Comparison of ENCODE assay signal across 10 cellular contexts in genomic region chr16:86120982-86121242, GRCh38.
DNase-seq lines count a peak whose midpoint lies in the region; ATAC-seq and TF ChIP-seq lines count a peak whose summit lies in the region.
"Had no signal": no experiment of that assay in that cellular context is flagged by ENCODE, and none has a peak within 500 bp of the region (broad histone marks: within the 10 kb centered on the region; RNA-seq: fewer than 3 reads in every experiment).

No MANE protein-coding gene starts in this region.

- H3K4me1 Mint-ChIP-seq in activated CD8-positive, alpha-beta T cell treated with anti-CD3 and anti-CD28 coated beads for 36 hours (ENCODE audit: low read depth): peaks cover 4% of the 10 kb centered on the region
- peaks cover 2% of the 10 kb centered on the region for H3K4me1 Mint-ChIP-seq in activated CD8-positive, alpha-beta T cell treated with anti-CD3 and anti-CD28 coated beads, Interleukin-2, amount 10 ng/mL, durations not matched to agents 7 days and 5 days (ENCODE audit: low read depth)
- peaks cover 5% of the 10 kb centered on the region for H3K4me1 Mint-ChIP-seq in stimulated activated naive CD8-positive, alpha-beta T cell treated with anti-CD3 and anti-CD28 coated beads, Interleukin-15, amount 100 ng/mL, for 72 hours
- no peaks in the 10 kb centered on the region for H3K4me1 Mint-ChIP-seq in MCF 10A (ENCODE audit: insufficient read depth, unreplicated experiment)
- H3K4me1 Mint-ChIP-seq: CD4-positive, alpha-beta memory T cell had no signal

- ATAC-seq in activated CD8-positive, alpha-beta T cell treated with anti-CD3 and anti-CD28 coated beads for 36 hours: peak; percentile 34
- ATAC-seq in activated CD8-positive, alpha-beta T cell treated with anti-CD3 and anti-CD28 coated beads, Interleukin-2, amount 10 ng/mL, durations not matched to agents 7 days and 5 days: no peak
- ATAC-seq in omental fat pad (ENCODE audit: low FRiP score): peak; percentile 64
- no peak for ATAC-seq in HG03039 (IDR thresholded peaks at IDR 0.05; ENCODE audit: unreplicated experiment)
- no peak for ATAC-seq in stimulated activated naive CD8-positive, alpha-beta T cell treated with anti-CD3 and anti-CD28 coated beads, Interleukin-15, amount 100 ng/mL, for 72 hours

- H3K4me3 Mint-ChIP-seq in activated CD8-positive, alpha-beta T cell treated with anti-CD3 and anti-CD28 coated beads for 36 hours: no peak overlapping the region
- no peak overlapping the region for H3K4me3 Mint-ChIP-seq in activated CD8-positive, alpha-beta T cell treated with anti-CD3 and anti-CD28 coated beads, Interleukin-2, amount 10 ng/mL, durations not matched to agents 7 days and 5 days
- H3K4me3 Mint-ChIP-seq in stimulated activated naive CD8-positive, alpha-beta T cell treated with anti-CD3 and anti-CD28 coated beads, Interleukin-15, amount 100 ng/mL, for 72 hours: peak overlapping the region in 1 of 2 donors; percentile 58
- no peak overlapping the region for H3K4me3 Mint-ChIP-seq in MCF 10A (ENCODE audit: unreplicated experiment)
- H3K4me3 Mint-ChIP-seq: CD4-positive, alpha-beta memory T cell had no signal

- intact Hi-C loops in activated CD8-positive, alpha-beta T cell treated with anti-CD3 and anti-CD28 coated beads for 36 hours (cut with micrococcal nuclease): no loop called here
- intact Hi-C loops in MCF 10A (cut with micrococcal nuclease): no loop called here

- TF ChIP-seq CTCF in activated CD8-positive, alpha-beta T cell treated with anti-CD3 and anti-CD28 coated beads for 36 hours (IDR thresholded peaks at IDR 0.05): no peak
- TF ChIP-seq CTCF in omental fat pad (IDR thresholded peaks at IDR 0.05) (no peak), MCF 10A (IDR thresholded peaks at IDR 0.05; ENCODE audit: unreplicated experiment) (no peak)

- no TSS peak for BruUV-seq in MCF 10A (replicated peaks; lab: Mats Ljungman, UMichigan)

- H3K27ac Mint-ChIP-seq in activated CD8-positive, alpha-beta T cell treated with anti-CD3 and anti-CD28 coated beads for 36 hours: no peak overlapping the region
- no peak overlapping the region for H3K27ac Mint-ChIP-seq in activated CD8-positive, alpha-beta T cell treated with anti-CD3 and anti-CD28 coated beads, Interleukin-2, amount 10 ng/mL, durations not matched to agents 7 days and 5 days
- H3K27ac Mint-ChIP-seq in stimulated activated naive CD8-positive, alpha-beta T cell treated with anti-CD3 and anti-CD28 coated beads, Interleukin-15, amount 100 ng/mL, for 72 hours: no peak overlapping the region
- H3K27ac Mint-ChIP-seq in MCF 10A (ENCODE audit: low read depth, unreplicated experiment): no peak overlapping the region
- H3K27ac Mint-ChIP-seq: CD4-positive, alpha-beta memory T cell had no signal

- no peak for DNase-seq in activated CD8-positive, alpha-beta T cell treated with anti-CD3 and anti-CD28 coated beads for 36 hours
- no peak for DNase-seq in activated CD8-positive, alpha-beta T cell treated with anti-CD3 and anti-CD28 coated beads, Interleukin-2, amount 10 ng/mL, durations not matched to agents 7 days and 5 days
- DNase-seq in amniotic epithelial cell (ENCODE audit: low read depth) (peak; percentile 26), omental fat pad (ENCODE audit: low spot score) (no peak), MCF 10A (ENCODE audit: unreplicated experiment) (no peak)
- DNase-seq in stimulated activated naive CD8-positive, alpha-beta T cell treated with anti-CD3 and anti-CD28 coated beads, Interleukin-15, amount 100 ng/mL, for 72 hours: no peak
- DNase-seq: C1 segment of cervical spinal cord; CD4-positive, alpha-beta memory T cell; DMS79 had no signal

- H3K9me3 Mint-ChIP-seq in activated CD8-positive, alpha-beta T cell treated with anti-CD3 and anti-CD28 coated beads for 36 hours: no peaks in the 10 kb centered on the region
- no peaks in the 10 kb centered on the region for H3K9me3 Mint-ChIP-seq in activated CD8-positive, alpha-beta T cell treated with anti-CD3 and anti-CD28 coated beads, Interleukin-2, amount 10 ng/mL, durations not matched to agents 7 days and 5 days (ENCODE audit: insufficient read depth)
- H3K9me3 Mint-ChIP-seq in stimulated activated naive CD8-positive, alpha-beta T cell treated with anti-CD3 and anti-CD28 coated beads, Interleukin-15, amount 100 ng/mL, for 72 hours: no peaks in the 10 kb centered on the region
- no peaks in the 10 kb centered on the region for H3K9me3 Mint-ChIP-seq in MCF 10A (ENCODE audit: unreplicated experiment)
- H3K9me3 Mint-ChIP-seq: CD4-positive, alpha-beta memory T cell had no signal

- no peaks in the 10 kb centered on the region for H3K36me3 Mint-ChIP-seq in activated CD8-positive, alpha-beta T cell treated with anti-CD3 and anti-CD28 coated beads for 36 hours (ENCODE audit: low read depth)
- H3K36me3 Mint-ChIP-seq in activated CD8-positive, alpha-beta T cell treated with anti-CD3 and anti-CD28 coated beads, Interleukin-2, amount 10 ng/mL, durations not matched to agents 7 days and 5 days (ENCODE audit: low read depth): no peaks in the 10 kb centered on the region
- no peaks in the 10 kb centered on the region for H3K36me3 Mint-ChIP-seq in MCF 10A (ENCODE audit: insufficient read depth, unreplicated experiment)
- H3K36me3 Mint-ChIP-seq: CD4-positive, alpha-beta memory T cell had no signal

- POLR2A ChIA-PET in activated CD8-positive, alpha-beta T cell treated with anti-CD3 and anti-CD28 coated beads for 36 hours (lab: Charles Lee): no interaction called here
- POLR2A ChIA-PET in activated CD8-positive, alpha-beta T cell treated with anti-CD3 and anti-CD28 coated beads, Interleukin-2, amount 10 ng/mL, durations not matched to agents 7 days and 5 days (lab: Charles Lee): no interaction called here
- POLR2A ChIA-PET in MCF 10A (lab: Yijun Ruan, JAX): no interaction called here

- CTCF ChIA-PET in activated CD8-positive, alpha-beta T cell treated with anti-CD3 and anti-CD28 coated beads for 36 hours (lab: Charles Lee): no interaction called here
- CTCF ChIA-PET in activated CD8-positive, alpha-beta T cell treated with anti-CD3 and anti-CD28 coated beads, Interleukin-2, amount 10 ng/mL, durations not matched to agents 7 days and 5 days (lab: Charles Lee): interaction anchor here (1.2 to 1.8 kb wide), 2 partner anchors 48 to 301 kb away, joined by 3 to 7 read pairs; no protein-coding TSS in a partner anchor
- CTCF ChIA-PET in MCF 10A (lab: Yijun Ruan, JAX): interaction anchor here (0.9 kb wide), 1 partner anchor 189 kb away, joined by 3 read pairs; no protein-coding TSS in a partner anchor

- H3K27me3 Mint-ChIP-seq in activated CD8-positive, alpha-beta T cell treated with anti-CD3 and anti-CD28 coated beads for 36 hours: peaks cover 17% of the 10 kb centered on the region
- H3K27me3 Mint-ChIP-seq in activated CD8-positive, alpha-beta T cell treated with anti-CD3 and anti-CD28 coated beads, Interleukin-2, amount 10 ng/mL, durations not matched to agents 7 days and 5 days (ENCODE audit: low read depth): peaks cover 19% of the 10 kb centered on the region
- H3K27me3 Mint-ChIP-seq in stimulated activated naive CD8-positive, alpha-beta T cell treated with anti-CD3 and anti-CD28 coated beads, Interleukin-15, amount 100 ng/mL, for 72 hours: peaks cover 45% of the 10 kb centered on the region
- peaks cover 97% of the 10 kb centered on the region for H3K27me3 Mint-ChIP-seq in MCF 10A (ENCODE audit: insufficient read depth, unreplicated experiment)

Comparison
In these comparisons a context has a peak if more than half of its experiments do, and no peak if none do; other contexts are left out.
1. ATAC-seq: peak in activated CD8-positive, alpha-beta T cell treated with anti-CD3 and anti-CD28 coated beads for 36 hours (single experiment) and omental fat pad (single experiment); none in activated CD8-positive, alpha-beta T cell treated with anti-CD3 and anti-CD28 coated beads, Interleukin-2, amount 10 ng/mL, durations not matched to agents 7 days and 5 days (single experiment), HG03039 (single experiment) and stimulated activated naive CD8-positive, alpha-beta T cell treated with anti-CD3 and anti-CD28 coated beads, Interleukin-15, amount 100 ng/mL, for 72 hours (single experiment).